20 cellular contexts compared by ENCODE assay signal in the genomic region with DNA sequence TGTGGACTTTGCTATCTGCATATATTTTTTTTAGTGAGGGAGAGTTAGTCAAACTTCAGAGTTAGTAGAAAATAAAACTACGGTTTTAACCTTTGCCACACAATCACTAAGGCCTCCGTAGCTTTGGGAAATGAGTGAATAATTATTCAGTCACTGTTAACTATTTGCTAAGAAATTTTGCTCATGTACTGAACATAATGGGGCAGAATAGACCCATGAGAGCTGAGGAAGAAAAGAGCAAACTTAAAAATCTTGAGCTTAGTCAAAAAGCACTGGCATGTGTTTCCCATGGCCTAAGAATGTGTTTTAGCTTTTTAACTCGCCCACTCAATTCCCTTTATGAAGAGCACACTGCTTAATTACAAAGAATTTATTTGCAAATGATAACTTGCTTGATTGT.
DNase-seq lines count a peak whose midpoint lies in the region; ATAC-seq and TF ChIP-seq lines count a peak whose summit lies in the region.
"Had no signal": no experiment of that assay in that cellular context is flagged by ENCODE, and none has a peak within 500 bp of the region (broad histone marks: within the 10 kb centered on the region; RNA-seq: fewer than 3 reads in every experiment).

No MANE protein-coding gene starts in this region.

- intact Hi-C loops in activated T-helper 2 cell treated with anti-CD3 and anti-CD28 coated beads, Interferon-gamma antibody, Interleukin-2, Interleukin-4, amounts not matched to agents 10 μg/mL and 5 μg/mL and 100 μg/mL, durations not matched to agents 14 hours and 24 hours and 36 hours (cut with micrococcal nuclease), result loop anchor here (5.0 kb wide), 1 partner anchor 39 kb away; no protein-coding TSS in a partner anchor

- in situ Hi-C loops in GM23248 (cut with MboI), result loop anchor here (25.0 kb wide), 1 partner anchor 274 kb away; no protein-coding TSS in a partner anchor

- H4K91ac ChIP-seq in mesenchymal stem cell (ENCODE audit: low read length), result no peak overlapping the region

- no peak for TF ChIP-seq CTCF in SK-N-SH (IDR thresholded peaks at IDR 0.05)

- H3K79me2 ChIP-seq in SK-N-SH (ENCODE audit: insufficient read depth) (no peaks in the 10 kb centered on the region), GM23248 (ENCODE audit: insufficient read depth) (peaks cover 57% of the 10 kb centered on the region)

- no peak overlapping the region for H2AK5ac ChIP-seq in mesenchymal stem cell (ENCODE audit: low read length, severe bottlenecking)

- H3K36me3 ChIP-seq in SK-N-SH (replicated peaks in 1 of 2; ENCODE audit: control insufficient read depth in 1 of 2, insufficient read depth in 2 of 2, low read length in 1 of 2) (peaks cover 3 to 6% of the 10 kb centered on the region in 2 experiments), GM23248 (ENCODE audit: low read depth) (0 out of 2 replicates have a peak, but pooled peaks cover 6% of the 10 kb centered on the region), mesenchymal stem cell (ENCODE audit: control insufficient read depth in 1 of 2, insufficient read depth in 2 of 2, low read depth in 1 of 2, low read length in 2 of 2) (peaks cover 5 to 13% of the 10 kb centered on the region in 2 experiments)

- H3K14ac ChIP-seq in mesenchymal stem cell (ENCODE audit: low read length in 2 of 2), result no peak overlapping the region

- H3K4me3 Mint-ChIP-seq in activated T-helper 2 cell treated with anti-CD3 and anti-CD28 coated beads, Interferon-gamma antibody, Interleukin-2, Interleukin-4, amounts not matched to agents 10 μg/mL and 5 μg/mL and 100 μg/mL, durations not matched to agents 14 hours and 24 hours and 36 hours (ENCODE audit: low read depth), result peak overlapping the region; percentile 82
- peak overlapping the region in 1 of 2 donors; percentile 51 for H3K4me3 Mint-ChIP-seq in effector memory CD8-positive, alpha-beta T cell
- H3K4me3 Mint-ChIP-seq: stimulated activated memory B cell treated with anti-CD40 and anti-IgM and Interleukin-4, amounts not matched to agents 10 μg/mL and 1 μg/mL and 100 μg/mL, for 72 hours had no signal

- POLR2A ChIA-PET in SK-N-SH (lab: Yijun Ruan, JAX), result interaction anchor here (0.6 kb wide), 1 partner anchor 676 kb away, joined by 3 read pairs; no protein-coding TSS in a partner anchor

- CTCF ChIA-PET in SK-N-SH (lab: Yijun Ruan, JAX), result no interaction called here

- 62% methylated on average over 3 of the region's 3 CpGs for WGBS in SK-N-SH (ENCODE audit: low lambda C conversion rate)
- 20 to 22% methylated on average over 3 of the region's 3 CpGs for WGBS in GM23248 (ENCODE audit: low coverage in 1 of 2, low lambda C conversion rate in 2 of 2, missing lambda C conversion rate in 2 of 2), 2 experiments
- WGBS in mesenchymal stem cell, result 100% methylated on average over 1 of the region's 3 CpGs

- no peaks in the 10 kb centered on the region for H3K27me3 Mint-ChIP-seq in activated T-helper 2 cell treated with anti-CD3 and anti-CD28 coated beads, Interferon-gamma antibody, Interleukin-2, Interleukin-4, amounts not matched to agents 10 μg/mL and 5 μg/mL and 100 μg/mL, durations not matched to agents 14 hours and 24 hours and 36 hours (ENCODE audit: low read depth)
- H3K27me3 Mint-ChIP-seq in effector memory CD8-positive, alpha-beta T cell, result no peaks in the 10 kb centered on the region
- H3K27me3 Mint-ChIP-seq: stimulated activated memory B cell treated with anti-CD40 and anti-IgM and Interleukin-4, amounts not matched to agents 10 μg/mL and 1 μg/mL and 100 μg/mL, for 72 hours had no signal

- no peak overlapping the region for H2BK5ac ChIP-seq in mesenchymal stem cell (ENCODE audit: low read depth, low read length, poor library complexity, severe bottlenecking)

- H4K20me1 ChIP-seq in SK-N-SH (ENCODE audit: insufficient read depth), result no peaks in the 10 kb centered on the region
- H4K20me1 ChIP-seq in GM23248 (ENCODE audit: insufficient read depth), result no peaks in the 10 kb centered on the region

- no peak for TF ChIP-seq RAD21 in SK-N-SH (IDR thresholded peaks at IDR 0.05; ENCODE audit: low read length)

- peak overlapping the region; percentile 98 for H3K27ac Mint-ChIP-seq in activated T-helper 2 cell treated with anti-CD3 and anti-CD28 coated beads, Interferon-gamma antibody, Interleukin-2, Interleukin-4, amounts not matched to agents 10 μg/mL and 5 μg/mL and 100 μg/mL, durations not matched to agents 14 hours and 24 hours and 36 hours
- H3K27ac Mint-ChIP-seq in effector memory CD8-positive, alpha-beta T cell, result peak overlapping the region in 1 of 2 donors; percentile 70
- H3K27ac Mint-ChIP-seq: stimulated activated memory B cell treated with anti-CD40 and anti-IgM and Interleukin-4, amounts not matched to agents 10 μg/mL and 1 μg/mL and 100 μg/mL, for 72 hours had no signal

- no peaks in the 10 kb centered on the region for H3K9me3 ChIP-seq in SK-N-SH
- H3K9me3 ChIP-seq in GM23248 (ENCODE audit: low read depth), result no peaks in the 10 kb centered on the region
- H3K9me3 ChIP-seq in mesenchymal stem cell (ENCODE audit: control insufficient read depth, low read length), result no peaks in the 10 kb centered on the region

- no peak overlapping the region for H2BK15ac ChIP-seq in mesenchymal stem cell (ENCODE audit: low read depth, poor library complexity, severe bottlenecking)

- H2AFZ ChIP-seq in SK-N-SH (ENCODE audit: low read depth) (no peak overlapping the region; the same call in 1 of the 2 replicates), GM23248 (peak overlapping the region; percentile 1; the same call in 1 of the 2 replicates), mesenchymal stem cell (ENCODE audit: low read depth, low read length) (no peak overlapping the region)

- no peak overlapping the region for H4K8ac ChIP-seq in mesenchymal stem cell (ENCODE audit: low read length)

- no peaks in the 10 kb centered on the region for H3K27me3 ChIP-seq in SK-N-SH (ENCODE audit: insufficient read depth)
- no peaks in the 10 kb centered on the region for H3K27me3 ChIP-seq in GM23248 (replicated peaks; ENCODE audit: insufficient read depth)
- H3K27me3 ChIP-seq in mesenchymal stem cell (ENCODE audit: control insufficient read depth in 1 of 2, insufficient read depth in 1 of 2, low read length in 2 of 2), result no peaks in the 10 kb centered on the region

- no peak overlapping the region for H3K18ac ChIP-seq in mesenchymal stem cell (ENCODE audit: low read depth in 1 of 2, low read length in 2 of 2)

- ATAC-seq in SK-N-SH treated with all-trans-retinoic acid at 6 μM for 48 hours, result no peak
- ATAC-seq in effector memory CD8-positive, alpha-beta T cell (replicated peaks), result no peak
- ATAC-seq: stimulated activated memory B cell treated with anti-CD40 and anti-IgM and Interleukin-4, amounts not matched to agents 10 μg/mL and 1 μg/mL and 100 μg/mL, for 72 hours had no signal

- H3K4me1 ChIP-seq in SK-N-SH (ENCODE audit: control insufficient read depth in 1 of 2, insufficient read depth in 2 of 2, low read depth in 1 of 2, low read length in 1 of 2) (peaks cover 0 to 61% of the 10 kb centered on the region in 2 experiments; a peak in 3 of 4 replicates), GM23248 (ENCODE audit: insufficient read depth) (peaks cover 61% of the 10 kb centered on the region), mesenchymal stem cell (ENCODE audit: control insufficient read depth, insufficient read depth, low read depth, low read length) (peaks cover 6% of the 10 kb centered on the region)

- H3K23ac ChIP-seq in mesenchymal stem cell (ENCODE audit: low read length in 2 of 2), result no peak overlapping the region

- no peaks in the 10 kb centered on the region for H3K9me3 Mint-ChIP-seq in activated T-helper 2 cell treated with anti-CD3 and anti-CD28 coated beads, Interferon-gamma antibody, Interleukin-2, Interleukin-4, amounts not matched to agents 10 μg/mL and 5 μg/mL and 100 μg/mL, durations not matched to agents 14 hours and 24 hours and 36 hours
- no peaks in the 10 kb centered on the region for H3K9me3 Mint-ChIP-seq in effector memory CD8-positive, alpha-beta T cell
- H3K9me3 Mint-ChIP-seq: stimulated activated memory B cell treated with anti-CD40 and anti-IgM and Interleukin-4, amounts not matched to agents 10 μg/mL and 1 μg/mL and 100 μg/mL, for 72 hours had no signal

- H3K79me1 ChIP-seq in mesenchymal stem cell (replicated peaks; ENCODE audit: low read length, poor library complexity, severe bottlenecking), result no peaks in the 10 kb centered on the region

- peak overlapping the region; percentile 15; the same call in 1 of the 2 replicates for H3K4me2 ChIP-seq in SK-N-SH
- peak overlapping the region; percentile 88 for H3K4me2 ChIP-seq in GM23248 (ENCODE audit: unreplicated experiment)
- no peak overlapping the region for H3K4me2 ChIP-seq in mesenchymal stem cell (ENCODE audit: low read length, poor library complexity, severe bottlenecking)

- H3K4me3 ChIP-seq in SK-N-SH (ENCODE audit: low read depth in 2 of 2, low read length in 1 of 2), result no peak overlapping the region
- H3K4me3 ChIP-seq in GM23248, result peak overlapping the region; percentile 59; the same call in 1 of the 2 replicates
- peak overlapping the region in 1 of 2 experiments; percentile 54 for H3K4me3 ChIP-seq in mesenchymal stem cell (ENCODE audit: insufficient read depth in 1 of 2, low read depth in 1 of 2, low read length in 2 of 2)

- no peak overlapping the region for H3K4ac ChIP-seq in mesenchymal stem cell (ENCODE audit: low read depth in 1 of 2, low read length in 2 of 2)

- peaks cover 91% of the 10 kb centered on the region for H3K36me3 Mint-ChIP-seq in activated T-helper 2 cell treated with anti-CD3 and anti-CD28 coated beads, Interferon-gamma antibody, Interleukin-2, Interleukin-4, amounts not matched to agents 10 μg/mL and 5 μg/mL and 100 μg/mL, durations not matched to agents 14 hours and 24 hours and 36 hours (ENCODE audit: low read depth)
- peaks cover 53% of the 10 kb centered on the region for H3K36me3 Mint-ChIP-seq in effector memory CD8-positive, alpha-beta T cell (ENCODE audit: insufficient read depth)
- H3K36me3 Mint-ChIP-seq: stimulated activated memory B cell treated with anti-CD40 and anti-IgM and Interleukin-4, amounts not matched to agents 10 μg/mL and 1 μg/mL and 100 μg/mL, for 72 hours had no signal

- no peak overlapping the region for H2BK120ac ChIP-seq in mesenchymal stem cell (ENCODE audit: low read depth, low read length)

- no peak for TF ChIP-seq EP300 in SK-N-SH (IDR thresholded peaks at IDR 0.05; ENCODE audit: borderline replicate concordance in 1 of 2, low read depth in 1 of 2, low read length in 1 of 2)

- H2BK12ac ChIP-seq in mesenchymal stem cell (ENCODE audit: low read length in 2 of 2), result no peak overlapping the region

- peaks cover 92% of the 10 kb centered on the region for H3K4me1 Mint-ChIP-seq in activated T-helper 2 cell treated with anti-CD3 and anti-CD28 coated beads, Interferon-gamma antibody, Interleukin-2, Interleukin-4, amounts not matched to agents 10 μg/mL and 5 μg/mL and 100 μg/mL, durations not matched to agents 14 hours and 24 hours and 36 hours (ENCODE audit: low read depth)
- peaks cover 15 to 45% of the 10 kb centered on the region in 2 donors for H3K4me1 Mint-ChIP-seq in effector memory CD8-positive, alpha-beta T cell (ENCODE audit: low read depth in 2 of 2)

- no peaks in the 10 kb centered on the region for H3K9me2 ChIP-seq in SK-N-SH
- H3K9me2 ChIP-seq in GM23248 (ENCODE audit: insufficient read depth), result no peaks in the 10 kb centered on the region

- DNase-seq in SK-N-SH (no peak), GM23248 (peak; percentile 57), mesenchymal stem cell (no peak), ureter (ENCODE audit: low spot score) (no peak), ecto neural progenitor cell (ENCODE audit: low spot score) (no peak)
- DNase-seq in activated T-helper 2 cell treated with anti-CD3 and anti-CD28 coated beads, Interferon-gamma antibody, Interleukin-2, Interleukin-4, amounts not matched to agents 10 μg/mL and 5 μg/mL and 100 μg/mL, durations not matched to agents 14 hours and 24 hours and 36 hours (ENCODE audit: low spot score), result no peak
- DNase-seq in effector memory CD8-positive, alpha-beta T cell, result no peak
- DNase-seq: activated T-cell treated with anti-CD3 and anti-CD28 coated beads, Interleukin-2, amount 50 U/mL, for 48 hours; amygdala; GDM1; glutamatergic neuron; midbrain; NCI-H1417; occipital lobe; RPMI8226; T-helper 1 cell; trophoblast cell had no signal

- H3F3A ChIP-seq in SK-N-SH (replicated peaks; ENCODE audit: insufficient read depth), result peaks cover 36% of the 10 kb centered on the region
- H3F3A ChIP-seq in GM23248 (ENCODE audit: insufficient read depth), result peaks cover 54% of the 10 kb centered on the region

- peak overlapping the region in 1 of 2 experiments; percentile 76; a peak in 2 of 4 replicates for H3K27ac ChIP-seq in SK-N-SH (ENCODE audit: low read depth in 2 of 2, low read length in 1 of 2)
- peak overlapping the region; percentile 92 for H3K27ac ChIP-seq in GM23248
- H3K27ac ChIP-seq in mesenchymal stem cell (ENCODE audit: low read length, poor library complexity, severe bottlenecking), result peak overlapping the region; percentile 76
- H3K27ac ChIP-seq: 22Rv1 had no signal

- H3K9ac ChIP-seq in SK-N-SH (peak overlapping the region; percentile 12; the same call in 1 of the 2 replicates), GM23248 (peak overlapping the region; percentile 69), mesenchymal stem cell (ENCODE audit: low read length) (peak overlapping the region; percentile 76)

Comparison
In these comparisons a context has a peak if more than half of its experiments do, and no peak if none do; other contexts are left out.
1. H3K9ac ChIP-seq: peak in every context shown above with its lines; median percentile 76 in mesenchymal stem cell; 69 in GM23248; 12 in SK-N-SH.